In genomic region chr6:17103715-17104114, GRCh38 we compare ENCODE assay signal across 16 cellular contexts. TPM values are rescaled to one million over a fixed set of nuclear protein-coding genes. Genes with fewer than 3 reads are reported as not detected.
DNase-seq lines count a peak whose midpoint lies in the region; TF ChIP-seq lines count a peak whose summit lies in the region.
"Had no signal": no experiment of that assay in that cellular context is flagged by ENCODE, and none has a peak within 500 bp of the region (broad histone marks: within the 10 kb centered on the region; RNA-seq: fewer than 3 reads in every experiment).

No MANE protein-coding gene starts in this region.

- TF ChIP-seq CTCF in HFF-Myc (IDR thresholded peaks at IDR 0.05; ENCODE audit: low read depth, low read length, missing control alignments) (peak; percentile 16), astrocyte of the cerebellum (IDR thresholded peaks at IDR 0.05; ENCODE audit: low read depth, low read length, missing control alignments) (peak; percentile 15), kidney epithelial cell (IDR thresholded peaks at IDR 0.05; ENCODE audit: insufficient read depth, low read length, poor library complexity, severe bottlenecking) (peak; percentile 9), uterus (IDR thresholded peaks at IDR 0.05) (no peak)

- no peaks in the 10 kb centered on the region for H3K36me3 ChIP-seq in kidney epithelial cell (ENCODE audit: control insufficient read depth, insufficient read depth, low read length)
- no peaks in the 10 kb centered on the region for H3K36me3 ChIP-seq in uterus

- no peak overlapping the region for H3K4me3 ChIP-seq in HFF-Myc (replicated peaks; ENCODE audit: low read depth, low read length)
- H3K4me3 ChIP-seq in astrocyte of the cerebellum (ENCODE audit: low read depth, low read length), result no peak overlapping the region
- H3K4me3 ChIP-seq in kidney epithelial cell (ENCODE audit: low read depth, low read length), result no peak overlapping the region
- H3K4me3 ChIP-seq in uterus, result no peak overlapping the region

- H3K9me3 ChIP-seq in uterus, result no peaks in the 10 kb centered on the region

- H3K27me3 ChIP-seq in kidney epithelial cell (ENCODE audit: control insufficient read depth, insufficient read depth, low read length) (peaks cover 16% of the 10 kb centered on the region), uterus (no peaks in the 10 kb centered on the region)

- intact Hi-C loops in uterus (cut with DNase I; ENCODE audit: low total_unique reads), result no loop called here

- TF ChIP-seq POLR2A in uterus (IDR thresholded peaks at IDR 0.05), result no peak

- H3K4me1 ChIP-seq in uterus, result no peaks in the 10 kb centered on the region

- DNase-seq in DMS53 (lab: John Stamatoyannopoulos, UW) (peak; percentile 36), DMS53 treated with DMSO at 0.1 percent for 48 hours (lab: John Stamatoyannopoulos, UW; ENCODE audit: unreplicated experiment) (no peak), HFF-Myc (ENCODE audit: extremely low read depth, low read depth) (no peak), astrocyte of the cerebellum (ENCODE audit: low read depth) (no peak), kidney epithelial cell (ENCODE audit: low read depth) (no peak), uterus (no peak), T-helper 2 cell (no peak), middle frontal gyrus (ENCODE audit: extremely low spot score, low spot score) (no peak)
- DNase-seq: activated CD4-positive, alpha-beta T cell treated with anti-CD3 and anti-CD28 coated beads, Interleukin-2, amount 50 U/mL, for 4 hours; aorta; Calu3; NCI-H1105; stimulated activated CD4-positive, alpha-beta T cell treated with anti-CD3 and anti-CD28 coated beads, Interleukin-12 subunit alpha, Interleukin-12 subunit beta, amount 100 ng/mL, for 4 hours had no signal

- no peak overlapping the region for H3K27ac ChIP-seq in uterus
- H3K27ac ChIP-seq: parathyroid adenoma had no signal

- in situ Hi-C loops in astrocyte of the cerebellum (cut with HindIII; ENCODE audit: low sequenced_read_pairs), result no loop called here

RNA-seq across cellular contexts. Expression of gene STMND1, which starts 1.9 kb away (rescaled TPM):
- 0.07 TPM in 1 of 2 replicates, not detected in the other for total RNA-seq in kidney epithelial cell
- total RNA-seq in uterus, result 1 to 10 TPM in 1 of 4 donors, not detected in 3; 1.4 TPM
- total RNA-seq: A172, aorta, mononuclear cell had no signal

Comparison
In these comparisons a context has a peak if more than half of its experiments do, and no peak if none do; other contexts are left out.
1. CTCF ChIP-seq: peak in HFF-Myc (single experiment), astrocyte of the cerebellum (single experiment) and kidney epithelial cell (single experiment); none in uterus (0 of 4).